In the genomic region with DNA sequence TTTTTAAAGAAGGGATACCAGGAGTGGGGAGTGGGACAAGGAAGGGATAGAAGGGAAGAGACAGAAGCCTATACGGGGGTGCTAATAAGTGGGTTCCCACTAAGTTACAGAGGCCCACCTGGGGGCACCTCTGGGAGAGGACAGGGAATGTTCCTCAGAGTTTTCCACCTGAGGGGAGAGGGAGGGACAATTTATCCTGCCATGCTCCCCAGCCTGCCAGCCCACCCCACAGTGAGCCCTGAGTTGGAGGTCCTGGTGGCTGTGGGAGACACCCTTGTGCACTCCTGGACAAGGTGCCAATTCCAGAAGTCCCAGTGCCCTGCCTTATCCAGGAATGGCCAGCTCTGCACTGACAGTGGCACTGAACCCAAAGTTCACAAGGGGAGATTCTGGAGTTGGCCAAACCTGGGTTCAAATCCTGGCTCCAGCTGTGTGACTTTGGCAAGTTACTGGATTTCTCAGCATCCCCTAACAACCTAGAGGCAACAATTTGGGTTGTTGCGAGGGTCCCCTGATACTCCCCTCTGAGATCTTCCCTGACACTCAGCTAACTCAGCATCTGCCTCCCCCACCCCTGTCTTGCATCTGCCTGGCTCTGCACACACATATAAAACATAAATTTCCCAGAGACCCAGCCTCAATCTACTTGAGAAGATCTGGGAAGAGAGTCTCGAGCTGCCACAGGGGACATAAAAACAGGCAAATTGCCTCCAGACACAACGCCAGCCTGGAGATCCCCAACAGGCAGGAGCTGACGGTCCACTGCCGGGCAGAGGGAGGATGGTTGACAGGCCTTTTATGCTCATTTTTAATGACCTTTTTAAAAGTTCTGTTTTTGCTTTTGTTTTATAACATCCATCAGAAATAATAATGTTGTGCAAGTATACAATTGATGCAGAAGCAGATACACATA, we compare ENCODE assay signal across 20 cellular contexts.
A peak's percentile ranks its signal among the peaks of the same experiment; 100 is the strongest.
DNase-seq lines count a peak whose midpoint lies in the region; ATAC-seq and TF ChIP-seq lines count a peak whose summit lies in the region.
"Had no signal": no experiment of that assay in that cellular context is flagged by ENCODE, and none has a peak within 500 bp of the region (broad histone marks: within the 10 kb centered on the region; RNA-seq: fewer than 3 reads in every experiment).

No MANE protein-coding gene starts in this region.

- H3K4me1 ChIP-seq in GM23338 (ENCODE audit: insufficient read depth), result no peaks in the 10 kb centered on the region
- peaks cover 0 to 3% of the 10 kb centered on the region in 2 donors for H3K4me1 ChIP-seq in esophagus (ENCODE audit: control insufficient read depth in 2 of 2, insufficient read depth in 2 of 2, low read length in 1 of 2)
- H3K4me1 ChIP-seq in lower lobe of right lung, result peaks cover 14% of the 10 kb centered on the region
- H3K4me1 ChIP-seq in gastrocnemius medialis, result peaks cover 18 to 33% of the 10 kb centered on the region in 2 donors
- no peaks in the 10 kb centered on the region for H3K4me1 ChIP-seq in right lobe of liver
- H3K4me1 ChIP-seq: HAP-1 had no signal

- H3K27me3 Mint-ChIP-seq in GM23338 (ENCODE audit: insufficient read depth, low read depth, poor library complexity), result no peaks in the 10 kb centered on the region

- in situ Hi-C loops in gastrocnemius medialis (cut with MboI; ENCODE audit: low sequenced_read_pairs in 4 of 4), result no loop called here

- H3K27me3 ChIP-seq in GM23338 (ENCODE audit: insufficient read depth) (no peaks in the 10 kb centered on the region), esophagus (ENCODE audit: control insufficient read depth in 1 of 2, insufficient read depth in 2 of 2, low read length in 2 of 2) (no peaks in the 10 kb centered on the region), lower lobe of right lung (ENCODE audit: low read depth) (no peaks in the 10 kb centered on the region), gastrocnemius medialis (no peaks in the 10 kb centered on the region), right lobe of liver (no peaks in the 10 kb centered on the region)
- H3K27me3 ChIP-seq: brain microvascular endothelial cell had no signal

- no peaks in the 10 kb centered on the region for H3K36me3 ChIP-seq in GM23338 (ENCODE audit: insufficient read depth)
- no peaks in the 10 kb centered on the region for H3K36me3 ChIP-seq in esophagus (ENCODE audit: control insufficient read depth in 2 of 2, insufficient read depth in 2 of 2, low read length in 1 of 2)
- no peaks in the 10 kb centered on the region for H3K36me3 ChIP-seq in lower lobe of right lung
- no peaks in the 10 kb centered on the region for H3K36me3 ChIP-seq in gastrocnemius medialis
- H3K36me3 ChIP-seq in right lobe of liver, result no peaks in the 10 kb centered on the region
- H3K36me3 ChIP-seq: brain microvascular endothelial cell, HAP-1 had no signal

- intact Hi-C loops in lower lobe of right lung (cut with DNase I), result no loop called here
- intact Hi-C loops in gastrocnemius medialis (cut with DNase I; ENCODE audit: low total_unique reads), result no loop called here
- intact Hi-C loops in right lobe of liver (cut with DNase I), result no loop called here

- H3K4me3 ChIP-seq in GM23338 (no peak overlapping the region), esophagus (ENCODE audit: low read depth in 1 of 2, low read length in 2 of 2) (no peak overlapping the region), lower lobe of right lung (no peak overlapping the region), gastrocnemius medialis (no peak overlapping the region), right lobe of liver (no peak overlapping the region)
- H3K4me3 ChIP-seq: HAP-1 had no signal

- no peaks in the 10 kb centered on the region for H3K9me2 ChIP-seq in GM23338 (ENCODE audit: insufficient read depth)

- TF ChIP-seq CTCF in GM23338 (conservative IDR thresholded peaks at IDR 0.05; ENCODE audit: low read depth in 2 of 2), result no peak
- TF ChIP-seq CTCF in lower lobe of right lung (IDR thresholded peaks at IDR 0.05), result no peak
- TF ChIP-seq CTCF in gastrocnemius medialis (IDR thresholded peaks at IDR 0.05 in 4 of 5, conservative IDR thresholded peaks at IDR 0.05 in 1 of 5), result no peak
- TF ChIP-seq CTCF in GM20000 (IDR thresholded peaks at IDR 0.05; ENCODE audit: extremely low read depth, missing control alignments), result no peak
- TF ChIP-seq CTCF in right lobe of liver (IDR thresholded peaks at IDR 0.05), result no peak

- H3K9me3 ChIP-seq in esophagus (ENCODE audit: control insufficient read depth in 2 of 2, insufficient read depth in 1 of 2, low read depth in 1 of 2, low read length in 1 of 2), result no peaks in the 10 kb centered on the region
- H3K9me3 ChIP-seq in lower lobe of right lung, result no peaks in the 10 kb centered on the region
- no peaks in the 10 kb centered on the region for H3K9me3 ChIP-seq in gastrocnemius medialis
- no peaks in the 10 kb centered on the region for H3K9me3 ChIP-seq in right lobe of liver
- H3K9me3 ChIP-seq: HAP-1 had no signal

- no peak overlapping the region for H3K4me3 Mint-ChIP-seq in GM23338
- H3K4me3 Mint-ChIP-seq: activated naive CD8-positive, alpha-beta T cell treated with anti-CD3 and anti-CD28 coated beads, Interleukin-2, amount 10 ng/mL, durations not matched to agents 7 days and 5 days; CD4-positive, alpha-beta T cell had no signal

- H3K4me1 Mint-ChIP-seq in GM23338, result no peaks in the 10 kb centered on the region

- ATAC-seq in GM23338 (no peak), lower lobe of right lung (no peak), gastrocnemius medialis (peak; percentile 3 to 14), right lobe of liver (no peak), HG03025 (IDR thresholded peaks at IDR 0.05; ENCODE audit: low FRiP score, unreplicated experiment) (no peak), GM21447 (IDR thresholded peaks at IDR 0.05; ENCODE audit: unreplicated experiment) (no peak)
- ATAC-seq: activated CD4-positive, CD25-positive, alpha-beta regulatory T cell treated with anti-CD3 and anti-CD28 coated beads, Interleukin-2, amount 50 U/mL, for 24 hours; PC-3 had no signal

- WGBS in esophagus, 2 donors, result 78 to 88% methylated on average over 6 of the region's 6 CpGs
- 85% methylated on average over 3 of the region's 6 CpGs for WGBS in right lobe of liver (ENCODE audit: insufficient coverage, low coverage, low lambda C conversion rate, missing lambda C conversion rate)

- H3K27ac ChIP-seq in GM23338 (ENCODE audit: low read depth), result no peak overlapping the region
- H3K27ac ChIP-seq in esophagus (ENCODE audit: low read depth in 2 of 2, low read length in 1 of 2), result peak overlapping the region; percentile 6 to 12
- H3K27ac ChIP-seq in lower lobe of right lung, result peak overlapping the region; percentile 43
- peak overlapping the region; percentile 72 to 87 (median 78) for H3K27ac ChIP-seq in gastrocnemius medialis
- no peak overlapping the region for H3K27ac ChIP-seq in right lobe of liver
- H3K27ac ChIP-seq: brain microvascular endothelial cell had no signal

- TF ChIP-seq POLR2A in gastrocnemius medialis (IDR thresholded peaks at IDR 0.05) (no peak), right lobe of liver (IDR thresholded peaks at IDR 0.05) (no peak)

- no peaks in the 10 kb centered on the region; the same call in 2 of the 3 replicates for H3K9me3 Mint-ChIP-seq in GM23338
- H3K9me3 Mint-ChIP-seq: activated T-helper 2 cell treated with anti-CD3 and anti-CD28 coated beads, Interferon-gamma antibody, Interleukin-2, Interleukin-4, amounts not matched to agents 10 μg/mL and 5 μg/mL and 100 μg/mL, durations not matched to agents 14 hours and 24 hours and 36 hours; CD4-positive, alpha-beta T cell had no signal

- no peaks in the 10 kb centered on the region; the same call in 2 of the 3 replicates for H3K36me3 Mint-ChIP-seq in GM23338 (ENCODE audit: low read depth)
- H3K36me3 Mint-ChIP-seq: activated naive CD8-positive, alpha-beta T cell treated with anti-CD3 and anti-CD28 coated beads, Interleukin-2, amount 10 ng/mL, durations not matched to agents 7 days and 5 days had no signal

- no peak overlapping the region for H3K27ac Mint-ChIP-seq in GM23338
- H3K27ac Mint-ChIP-seq: activated T-helper 2 cell treated with anti-CD3 and anti-CD28 coated beads, Interferon-gamma antibody, Interleukin-2, Interleukin-4, amounts not matched to agents 10 μg/mL and 5 μg/mL and 100 μg/mL, durations not matched to agents 14 hours and 24 hours and 36 hours; CD4-positive, alpha-beta T cell had no signal

- DNase-seq in GM23338 (ENCODE audit: low spot score) (no peak), lower lobe of right lung (no peak), gastrocnemius medialis (peak in 1 of 2 donors; percentile 18), GM20000 (ENCODE audit: low spot score) (no peak), right lobe of liver (no peak)
- DNase-seq: activated naive CD8-positive, alpha-beta T cell treated with anti-CD3 and anti-CD28 coated beads, Interleukin-2, amount 10 ng/mL, durations not matched to agents 7 days and 5 days; brain microvascular endothelial cell; CD4-positive, alpha-beta T cell; dermis blood vessel endothelial cell; NCI-H1105 treated with DMSO at 0.1 percent for 48 hours; NCI-H774; PC-3; stimulated activated CD4-positive, alpha-beta T cell treated with anti-CD3 and anti-CD28 coated beads, Interleukin-2, amount 100 ng/mL, for 48 hours; T-helper 9 cell had no signal

- H3K79me2 ChIP-seq in GM23338 (replicated peaks; ENCODE audit: insufficient read depth), result no peaks in the 10 kb centered on the region

- H4K20me1 ChIP-seq in GM23338 (replicated peaks; ENCODE audit: insufficient read depth), result no peaks in the 10 kb centered on the region

- H3F3A ChIP-seq in GM23338 (replicated peaks; ENCODE audit: low read depth), result no peaks in the 10 kb centered on the region

- H2AFZ ChIP-seq in GM23338, result 0 out of 2 replicates have a peak overlapping the region, but pooled peaks have one; percentile 12

- no peak overlapping the region for H3K4me2 ChIP-seq in GM23338

TF ChIP-seq in GM23338, 12 proteins besides CTCF, POLR2A, EP300 and RAD21 (continues in another document):
- TF ChIP-seq JUNB (IDR thresholded peaks at IDR 0.05; ENCODE audit: unreplicated experiment), result no peak

Comparison
In these comparisons a context has a peak if more than half of its experiments do, and no peak if none do; other contexts are left out.
1. ATAC-seq: peak in gastrocnemius medialis (2 of 2); none in GM23338 (single experiment), lower lobe of right lung (0 of 2), right lobe of liver (0 of 4), HG03025 (single experiment) and GM21447 (single experiment).
2. H3K27ac ChIP-seq: peak in esophagus (2 of 2), lower lobe of right lung (single experiment) and gastrocnemius medialis (4 of 4); none in GM23338 (single experiment) and right lobe of liver (0 of 3).